ENCODE assay signal across 25 cellular contexts in genomic region chr1:100279954-100280682, GRCh38. TPM values are rescaled to one million over a fixed set of nuclear protein-coding genes. Genes with fewer than 3 reads are reported as not detected.
DNase-seq lines count a peak whose midpoint lies in the region; ATAC-seq and TF ChIP-seq lines count a peak whose summit lies in the region.
"Had no signal": no experiment of that assay in that cellular context is flagged by ENCODE, and none has a peak within 500 bp of the region (broad histone marks: within the 10 kb centered on the region; RNA-seq: fewer than 3 reads in every experiment).

No MANE protein-coding gene starts in this region.

- H3K9me3 ChIP-seq in left ventricle myocardium inferior (replicated peaks) (no peaks in the 10 kb centered on the region), skeletal muscle tissue (ENCODE audit: control insufficient read depth in 3 of 3, low read length in 3 of 3) (no peaks in the 10 kb centered on the region)
- H3K9me3 ChIP-seq: adrenal gland, Peyer's patch, upper lobe of left lung had no signal

- H3K4me3 Mint-ChIP-seq in activated naive CD4-positive, alpha-beta T cell treated with anti-CD3 and anti-CD28 coated beads, Interleukin-2, amount 10 ng/mL, durations not matched to agents 7 days and 5 days = no peak overlapping the region
- no peak overlapping the region for H3K4me3 Mint-ChIP-seq in activated T-helper 2 cell treated with anti-CD3 and anti-CD28 coated beads, Interferon-gamma antibody, Interleukin-2, Interleukin-4, amounts not matched to agents 10 μg/mL and 5 μg/mL and 100 μg/mL, durations not matched to agents 14 hours and 24 hours and 36 hours (ENCODE audit: low read depth)
- no peak overlapping the region for H3K4me3 Mint-ChIP-seq in activated CD4-positive, alpha-beta memory T cell treated with anti-CD3 and anti-CD28 coated beads for 36 hours
- H3K4me3 Mint-ChIP-seq: activated CD8-positive, alpha-beta T cell treated with anti-CD3 and anti-CD28 coated beads for 36 hours; CD14-positive monocyte had no signal

- no peak for ATAC-seq in activated naive CD4-positive, alpha-beta T cell treated with anti-CD3 and anti-CD28 coated beads, Interleukin-2, amount 50 U/mL, for 72 hours
- ATAC-seq: activated CD8-positive, alpha-beta T cell treated with anti-CD3 and anti-CD28 coated beads for 36 hours; sciatic nerve had no signal

- peak overlapping the region; percentile 56 for H3K27ac Mint-ChIP-seq in activated naive CD4-positive, alpha-beta T cell treated with anti-CD3 and anti-CD28 coated beads, Interleukin-2, amount 10 ng/mL, durations not matched to agents 7 days and 5 days
- H3K27ac Mint-ChIP-seq in activated naive CD4-positive, alpha-beta T cell treated with anti-CD3 and anti-CD28 coated beads, Interleukin-2, amount 50 U/mL, for 72 hours = no peak overlapping the region
- H3K27ac Mint-ChIP-seq in activated T-helper 2 cell treated with anti-CD3 and anti-CD28 coated beads, Interferon-gamma antibody, Interleukin-2, Interleukin-4, amounts not matched to agents 10 μg/mL and 5 μg/mL and 100 μg/mL, durations not matched to agents 14 hours and 24 hours and 36 hours = peak overlapping the region; percentile 10
- H3K27ac Mint-ChIP-seq in activated CD4-positive, alpha-beta memory T cell treated with anti-CD3 and anti-CD28 coated beads for 36 hours = no peak overlapping the region

- no peak overlapping the region for H3K4me3 ChIP-seq in left ventricle myocardium inferior
- no peak overlapping the region for H3K4me3 ChIP-seq in skeletal muscle tissue (ENCODE audit: low read length in 3 of 3)
- H3K4me3 ChIP-seq: adrenal gland, hepatocyte, Peyer's patch, upper lobe of left lung had no signal

- H3K9ac ChIP-seq in skeletal muscle tissue (ENCODE audit: low read depth in 1 of 3, low read length in 3 of 3) = no peak overlapping the region

- H3K4me1 ChIP-seq in left ventricle myocardium inferior = peaks cover 28% of the 10 kb centered on the region
- H3K4me1 ChIP-seq in skeletal muscle tissue (ENCODE audit: control insufficient read depth in 3 of 3, insufficient read depth in 3 of 3, low read length in 3 of 3) = peaks cover 7 to 14% (median 10%) of the 10 kb centered on the region in 3 donors
- H3K4me1 ChIP-seq: adrenal gland, Peyer's patch, upper lobe of left lung had no signal

- intact Hi-C loops in activated T-helper 2 cell treated with anti-CD3 and anti-CD28 coated beads, Interferon-gamma antibody, Interleukin-2, Interleukin-4, amounts not matched to agents 10 μg/mL and 5 μg/mL and 100 μg/mL, durations not matched to agents 14 hours and 24 hours and 36 hours (cut with micrococcal nuclease) = loop anchor here (5.0 kb wide), 1 partner anchor 177 kb away; no protein-coding TSS in a partner anchor
- intact Hi-C loops in left ventricle myocardium inferior (cut with micrococcal nuclease) = loop anchor here (10.0 kb wide), 1 partner anchor 145 kb away; the partner anchor contains the start of genes SASS6 and TRMT13
- intact Hi-C loops in activated CD4-positive, alpha-beta memory T cell treated with anti-CD3 and anti-CD28 coated beads for 36 hours (cut with micrococcal nuclease) = no loop called here

- H3K4me1 Mint-ChIP-seq in activated naive CD4-positive, alpha-beta T cell treated with anti-CD3 and anti-CD28 coated beads, Interleukin-2, amount 10 ng/mL, durations not matched to agents 7 days and 5 days = peaks cover 13% of the 10 kb centered on the region
- H3K4me1 Mint-ChIP-seq in activated T-helper 2 cell treated with anti-CD3 and anti-CD28 coated beads, Interferon-gamma antibody, Interleukin-2, Interleukin-4, amounts not matched to agents 10 μg/mL and 5 μg/mL and 100 μg/mL, durations not matched to agents 14 hours and 24 hours and 36 hours (ENCODE audit: low read depth) = peaks cover 11% of the 10 kb centered on the region
- H3K4me1 Mint-ChIP-seq in activated CD4-positive, alpha-beta memory T cell treated with anti-CD3 and anti-CD28 coated beads for 36 hours (ENCODE audit: low read depth) = peaks cover 22% of the 10 kb centered on the region
- H3K4me1 Mint-ChIP-seq: CD14-positive monocyte had no signal

- DNase-seq in activated naive CD4-positive, alpha-beta T cell treated with anti-CD3 and anti-CD28 coated beads, Interleukin-2, amount 10 ng/mL, durations not matched to agents 7 days and 5 days = no peak
- no peak for DNase-seq in activated naive CD4-positive, alpha-beta T cell treated with anti-CD3 and anti-CD28 coated beads, Interleukin-2, amount 50 U/mL, for 72 hours (ENCODE audit: low spot score in 2 of 2)
- DNase-seq in activated T-helper 2 cell treated with anti-CD3 and anti-CD28 coated beads, Interferon-gamma antibody, Interleukin-2, Interleukin-4, amounts not matched to agents 10 μg/mL and 5 μg/mL and 100 μg/mL, durations not matched to agents 14 hours and 24 hours and 36 hours (ENCODE audit: low spot score) = no peak
- DNase-seq in left ventricle myocardium inferior = no peak
- DNase-seq in activated CD4-positive, alpha-beta memory T cell treated with anti-CD3 and anti-CD28 coated beads for 36 hours = no peak
- DNase-seq in D341Med (ENCODE audit: low spot score) = no peak
- DNase-seq in NCI-H2107 (lab: John Stamatoyannopoulos, UW) = no peak
- DNase-seq: activated CD4-positive, alpha-beta T cell treated with anti-CD3 and anti-CD28 coated beads for 1 hour; activated CD8-positive, alpha-beta memory T cell treated with anti-CD3 and anti-CD28 coated beads, Interleukin-2, amount 50 U/mL, for 48 hours; activated CD8-positive, alpha-beta T cell treated with anti-CD3 and anti-CD28 coated beads for 36 hours; activated effector memory CD4-positive, alpha-beta T cell treated with anti-CD3 and anti-CD28 coated beads, Interleukin-2, amount 50 U/mL, for 16 hours; DND-41; mammary epithelial cell; NCI-H146; NCI-H446 treated with DMSO at 0.1 percent for 48 hours; NCI-H774; Peyer's patch; SIG-M5; stimulated activated CD4-positive, alpha-beta T cell treated with anti-CD3 and anti-CD28 coated beads, Interleukin-4, amount 100 ng/mL, for 4 hours; upper lobe of left lung had no signal

- H3K27ac ChIP-seq in left ventricle myocardium inferior (replicated peaks) = peak overlapping the region; percentile 78
- peak overlapping the region; percentile 50 for H3K27ac ChIP-seq in skeletal muscle tissue (ENCODE audit: low read depth, low read length)
- H3K27ac ChIP-seq: adrenal gland, hepatocyte, Peyer's patch had no signal

- POLR2A ChIA-PET in activated CD4-positive, alpha-beta memory T cell treated with anti-CD3 and anti-CD28 coated beads for 36 hours (lab: Charles Lee) = no interaction called here

- H3K36me3 Mint-ChIP-seq in activated naive CD4-positive, alpha-beta T cell treated with anti-CD3 and anti-CD28 coated beads, Interleukin-2, amount 10 ng/mL, durations not matched to agents 7 days and 5 days = peaks cover 66% of the 10 kb centered on the region
- peaks cover 11 to 26% of the 10 kb centered on the region in 2 donors for H3K36me3 Mint-ChIP-seq in activated naive CD4-positive, alpha-beta T cell treated with anti-CD3 and anti-CD28 coated beads, Interleukin-2, amount 50 U/mL, for 72 hours
- H3K36me3 Mint-ChIP-seq in activated T-helper 2 cell treated with anti-CD3 and anti-CD28 coated beads, Interferon-gamma antibody, Interleukin-2, Interleukin-4, amounts not matched to agents 10 μg/mL and 5 μg/mL and 100 μg/mL, durations not matched to agents 14 hours and 24 hours and 36 hours (ENCODE audit: low read depth) = peaks cover 71% of the 10 kb centered on the region
- peaks cover 41% of the 10 kb centered on the region for H3K36me3 Mint-ChIP-seq in activated CD4-positive, alpha-beta memory T cell treated with anti-CD3 and anti-CD28 coated beads for 36 hours

- H3K9me3 Mint-ChIP-seq in activated naive CD4-positive, alpha-beta T cell treated with anti-CD3 and anti-CD28 coated beads, Interleukin-2, amount 10 ng/mL, durations not matched to agents 7 days and 5 days = no peaks in the 10 kb centered on the region
- no peaks in the 10 kb centered on the region for H3K9me3 Mint-ChIP-seq in activated naive CD4-positive, alpha-beta T cell treated with anti-CD3 and anti-CD28 coated beads, Interleukin-2, amount 50 U/mL, for 72 hours
- no peaks in the 10 kb centered on the region for H3K9me3 Mint-ChIP-seq in activated T-helper 2 cell treated with anti-CD3 and anti-CD28 coated beads, Interferon-gamma antibody, Interleukin-2, Interleukin-4, amounts not matched to agents 10 μg/mL and 5 μg/mL and 100 μg/mL, durations not matched to agents 14 hours and 24 hours and 36 hours
- H3K9me3 Mint-ChIP-seq in activated CD4-positive, alpha-beta memory T cell treated with anti-CD3 and anti-CD28 coated beads for 36 hours = no peaks in the 10 kb centered on the region
- H3K9me3 Mint-ChIP-seq: activated CD8-positive, alpha-beta T cell treated with anti-CD3 and anti-CD28 coated beads for 36 hours; CD14-positive monocyte had no signal

- H3K27me3 Mint-ChIP-seq in activated naive CD4-positive, alpha-beta T cell treated with anti-CD3 and anti-CD28 coated beads, Interleukin-2, amount 10 ng/mL, durations not matched to agents 7 days and 5 days = no peaks in the 10 kb centered on the region
- no peaks in the 10 kb centered on the region for H3K27me3 Mint-ChIP-seq in activated T-helper 2 cell treated with anti-CD3 and anti-CD28 coated beads, Interferon-gamma antibody, Interleukin-2, Interleukin-4, amounts not matched to agents 10 μg/mL and 5 μg/mL and 100 μg/mL, durations not matched to agents 14 hours and 24 hours and 36 hours (ENCODE audit: low read depth)
- H3K27me3 Mint-ChIP-seq in activated CD4-positive, alpha-beta memory T cell treated with anti-CD3 and anti-CD28 coated beads for 36 hours = no peaks in the 10 kb centered on the region
- H3K27me3 Mint-ChIP-seq: activated CD8-positive, alpha-beta T cell treated with anti-CD3 and anti-CD28 coated beads for 36 hours had no signal

- peaks cover 80% of the 10 kb centered on the region for H3K36me3 ChIP-seq in left ventricle myocardium inferior
- peaks cover 15 to 37% (median 25%) of the 10 kb centered on the region in 3 donors for H3K36me3 ChIP-seq in skeletal muscle tissue (ENCODE audit: control insufficient read depth in 3 of 3, insufficient read depth in 3 of 3, low read length in 3 of 3)

- no peak for TF ChIP-seq CTCF in left ventricle myocardium inferior (IDR thresholded peaks at IDR 0.05; ENCODE audit: borderline replicate concordance)

- CTCF ChIA-PET in activated naive CD4-positive, alpha-beta T cell treated with anti-CD3 and anti-CD28 coated beads, Interleukin-2, amount 10 ng/mL, durations not matched to agents 7 days and 5 days (lab: Charles Lee) = no interaction called here
- CTCF ChIA-PET in activated CD4-positive, alpha-beta memory T cell treated with anti-CD3 and anti-CD28 coated beads for 36 hours (lab: Charles Lee) = interaction anchor here (0.9 kb wide), 1 partner anchor 9 kb away, joined by 3 read pairs; no protein-coding TSS in a partner anchor

- H3K27me3 ChIP-seq in left ventricle myocardium inferior (ENCODE audit: low read depth) (no peaks in the 10 kb centered on the region), skeletal muscle tissue (ENCODE audit: control insufficient read depth in 3 of 3, insufficient read depth in 3 of 3, low read length in 3 of 3) (no peaks in the 10 kb centered on the region)
- H3K27me3 ChIP-seq: adrenal gland, hepatocyte, Peyer's patch, upper lobe of left lung had no signal

RNA-seq across cellular contexts. Expression of gene RTCA, which starts 14.1 kb away (rescaled TPM):
- 10 to 100 TPM; 33.4 to 42.6 TPM for total RNA-seq in activated naive CD4-positive, alpha-beta T cell treated with anti-CD3 and anti-CD28 coated beads, Interleukin-2, amount 50 U/mL, for 72 hours
- total RNA-seq in activated T-helper 2 cell treated with anti-CD3 and anti-CD28 coated beads, Interferon-gamma antibody, Interleukin-2, Interleukin-4, amounts not matched to agents 10 μg/mL and 5 μg/mL and 100 μg/mL, durations not matched to agents 14 hours and 24 hours and 36 hours = 53.4 and 55.7 TPM in 2 replicates
- total RNA-seq in left ventricle myocardium inferior (41.3 TPM), skeletal muscle tissue (28.7 TPM)
- total RNA-seq in activated CD4-positive, alpha-beta memory T cell treated with anti-CD3 and anti-CD28 coated beads for 36 hours = 10 to 100 TPM; 56.6 to 58.2 TPM

RNA-seq across cellular contexts. Expression of gene DBT, which starts 30.5 kb away (rescaled TPM):
- 10 to 100 TPM; 14.6 to 17.7 TPM for total RNA-seq in activated naive CD4-positive, alpha-beta T cell treated with anti-CD3 and anti-CD28 coated beads, Interleukin-2, amount 50 U/mL, for 72 hours
- total RNA-seq in activated T-helper 2 cell treated with anti-CD3 and anti-CD28 coated beads, Interferon-gamma antibody, Interleukin-2, Interleukin-4, amounts not matched to agents 10 μg/mL and 5 μg/mL and 100 μg/mL, durations not matched to agents 14 hours and 24 hours and 36 hours = 10.4 and 10.7 TPM in 2 replicates
- total RNA-seq in left ventricle myocardium inferior (38.8 TPM), skeletal muscle tissue (4.7 TPM)
- 10 to 100 TPM; 11.4 to 11.7 TPM for total RNA-seq in activated CD4-positive, alpha-beta memory T cell treated with anti-CD3 and anti-CD28 coated beads for 36 hours

Comparison
In these comparisons a context has a peak if more than half of its experiments do, and no peak if none do; other contexts are left out.
1. H3K27ac Mint-ChIP-seq: peak in activated naive CD4-positive, alpha-beta T cell treated with anti-CD3 and anti-CD28 coated beads, Interleukin-2, amount 10 ng/mL, durations not matched to agents 7 days and 5 days (single experiment) and activated T-helper 2 cell treated with anti-CD3 and anti-CD28 coated beads, Interferon-gamma antibody, Interleukin-2, Interleukin-4, amounts not matched to agents 10 μg/mL and 5 μg/mL and 100 μg/mL, durations not matched to agents 14 hours and 24 hours and 36 hours (single experiment); none in activated naive CD4-positive, alpha-beta T cell treated with anti-CD3 and anti-CD28 coated beads, Interleukin-2, amount 50 U/mL, for 72 hours (0 of 2) and activated CD4-positive, alpha-beta memory T cell treated with anti-CD3 and anti-CD28 coated beads for 36 hours (single experiment).